9 cellular contexts compared by ENCODE assay signal in the genomic region with DNA sequence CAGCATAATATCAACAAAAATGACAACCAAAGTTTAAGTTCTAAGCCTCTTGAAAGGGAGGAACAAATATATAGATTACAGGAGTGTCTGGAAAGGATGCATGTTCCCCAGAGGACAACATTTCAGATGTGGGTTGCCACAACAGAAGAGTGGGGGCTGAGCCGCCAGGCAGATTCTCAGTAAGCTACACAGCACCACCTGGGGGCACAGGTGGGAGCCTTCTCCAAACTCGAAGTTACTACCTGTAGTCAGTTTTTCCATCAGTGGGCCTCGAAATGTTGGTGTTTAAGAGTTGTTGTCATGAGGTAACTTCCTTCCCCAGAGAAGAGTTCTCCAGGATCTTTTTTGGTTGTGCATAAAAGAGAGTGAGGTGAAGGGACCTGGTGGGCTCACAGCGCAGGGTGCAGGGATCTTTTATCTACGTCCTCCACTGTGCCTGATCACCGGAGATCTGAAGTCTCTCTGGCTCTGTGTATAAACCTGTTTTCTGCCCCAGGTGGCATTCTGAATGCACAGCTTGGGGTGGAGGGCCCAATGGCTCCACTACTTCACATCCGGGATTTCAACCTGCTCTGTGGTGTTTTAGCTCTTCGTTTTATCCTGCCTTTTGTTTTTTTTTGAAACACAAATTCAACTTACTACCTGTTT. TPM values are rescaled to one million over a fixed set of nuclear protein-coding genes. Genes with fewer than 3 reads are reported as not detected.
DNase-seq lines count a peak whose midpoint lies in the region; ATAC-seq and TF ChIP-seq lines count a peak whose summit lies in the region.
"Had no signal": no experiment of that assay in that cellular context is flagged by ENCODE, and none has a peak within 500 bp of the region (broad histone marks: within the 10 kb centered on the region; RNA-seq: fewer than 3 reads in every experiment).

No MANE protein-coding gene starts in this region.

- peaks cover 25% of the 10 kb centered on the region for H3K4me1 Mint-ChIP-seq in osteocyte (ENCODE audit: unreplicated experiment)
- H3K4me1 Mint-ChIP-seq in CD14-positive monocyte, result peaks cover 48% of the 10 kb centered on the region

- peak; percentile 39 for ATAC-seq in HG03108 (IDR thresholded peaks at IDR 0.05; ENCODE audit: unreplicated experiment)

- H3K4me3 Mint-ChIP-seq in osteocyte (ENCODE audit: unreplicated experiment), result no peak overlapping the region
- H3K4me3 Mint-ChIP-seq in CD14-positive monocyte, result no peak overlapping the region
- H3K4me3 Mint-ChIP-seq: T-helper 1 cell treated with Interleukin-12 subunit alpha and Interleukin-12 subunit beta and Interleukin-4 antibody, amounts not matched to agents 30 μg/mL and 1 μg/mL, for 36 hours had no signal

- H3K9me3 Mint-ChIP-seq in osteocyte (ENCODE audit: unreplicated experiment) (no peaks in the 10 kb centered on the region), CD14-positive monocyte (no peaks in the 10 kb centered on the region)
- H3K9me3 Mint-ChIP-seq: T-helper 1 cell treated with Interleukin-12 subunit alpha and Interleukin-12 subunit beta and Interleukin-4 antibody, amounts not matched to agents 30 μg/mL and 1 μg/mL, for 36 hours had no signal

- H3K36me3 Mint-ChIP-seq in osteocyte (ENCODE audit: unreplicated experiment) (peaks cover 7% of the 10 kb centered on the region), CD14-positive monocyte (peaks cover 1 to 44% of the 10 kb centered on the region in 2 donors)

- TF ChIP-seq CTCF in osteocyte (IDR thresholded peaks at IDR 0.05) (peak; percentile 14), CD14-positive monocyte (IDR thresholded peaks at IDR 0.05) (no peak)

- DNase-seq in NCI-H748 (lab: John Stamatoyannopoulos, UW; ENCODE audit: unreplicated experiment), result peak; percentile 56
- no peak for DNase-seq in NCI-H748 treated with DMSO at 0.1 percent for 48 hours (lab: John Stamatoyannopoulos, UW)
- DNase-seq in activated T-cell treated with anti-CD3 and anti-CD28 coated beads for 4 hours, result peak; percentile 38
- peak; percentile 42 for DNase-seq in osteocyte (ENCODE audit: extremely low spot score, unreplicated experiment)
- DNase-seq in COLO829 (ENCODE audit: low spot score), result no peak
- no peak for DNase-seq in NCI-H2227 (lab: John Stamatoyannopoulos, UW; ENCODE audit: unreplicated experiment)
- no peak for DNase-seq in CD14-positive monocyte (ENCODE audit: low spot score)

- H3K27me3 Mint-ChIP-seq in osteocyte (ENCODE audit: unreplicated experiment) (no peaks in the 10 kb centered on the region), CD14-positive monocyte (ENCODE audit: low read depth in 3 of 3) (no peaks in the 10 kb centered on the region)

- H3K27ac Mint-ChIP-seq in osteocyte (ENCODE audit: unreplicated experiment) (no peak overlapping the region), CD14-positive monocyte (peak overlapping the region in 2 of 7 donors; percentile 40 to 74)
- H3K27ac Mint-ChIP-seq: T-helper 1 cell treated with Interleukin-12 subunit alpha and Interleukin-12 subunit beta and Interleukin-4 antibody, amounts not matched to agents 30 μg/mL and 1 μg/mL, for 36 hours had no signal

- intact Hi-C loops in CD14-positive monocyte (cut with micrococcal nuclease), result no loop called here

RNA-seq across cellular contexts. Expression of a gene that starts 58.4 kb away (rescaled TPM):
- total RNA-seq in osteocyte, result 13.3 and 13.5 TPM in 2 replicates
- 1 to 10 TPM; 6.3 to 7.8 TPM for polyA plus RNA-seq in CD14-positive monocyte

RNA-seq across cellular contexts. Expression of a gene that starts 58.9 kb away (rescaled TPM):
- total RNA-seq in osteocyte, result 18.4 and 21.9 TPM in 2 replicates
- polyA plus RNA-seq in CD14-positive monocyte, result 10 to 100 TPM; 45.4 to 49.5 TPM

Comparison
In these comparisons a context has a peak if more than half of its experiments do, and no peak if none do; other contexts are left out.
1. DNase-seq: peak in NCI-H748 (single experiment), activated T-cell treated with anti-CD3 and anti-CD28 coated beads for 4 hours (single experiment) and osteocyte (single experiment); none in NCI-H748 treated with DMSO at 0.1 percent for 48 hours (single experiment), COLO829 (single experiment), NCI-H2227 (single experiment) and CD14-positive monocyte (single experiment).